1 cellular context compared by ENCODE assay signal in genomic region chr3:28349397-28350000, GRCh38.
TF ChIP-seq lines count a peak whose summit lies in the region.

No MANE protein-coding gene starts in this region.

TF ChIP-seq in GM23338, 12 proteins besides CTCF, POLR2A, EP300 and RAD21 (continued from another document):
- TF ChIP-seq ETS1 (IDR thresholded peaks at IDR 0.05) (no peak), ZNF462 (CRISPR knock-in tag; IDR thresholded peaks at IDR 0.05) (no peak), JUNB (IDR thresholded peaks at IDR 0.05; ENCODE audit: unreplicated experiment) (no peak), ZNF114 (CRISPR knock-in tag; IDR thresholded peaks at IDR 0.05) (no peak), ZNF331 (CRISPR knock-in tag; IDR thresholded peaks at IDR 0.05; ENCODE audit: low read depth) (no peak), EZH2phosphoT487 (IDR thresholded peaks at IDR 0.05; ENCODE audit: unreplicated experiment) (no peak)
